In genomic region chr2:218513676-218514075, GRCh38 we compare ENCODE assay signal across 1 cellular context.
TF ChIP-seq lines count a peak whose summit lies in the region.

No MANE protein-coding gene starts in this region.

TF ChIP-seq in IMR-90, 13 proteins besides CTCF, POLR2A, EP300 and RAD21:
- TF ChIP-seq CHD1 (IDR thresholded peaks at IDR 0.05; ENCODE audit: low read depth, low read length), result no peak
- TF ChIP-seq SMC3 (IDR thresholded peaks at IDR 0.05; ENCODE audit: low read depth, low read length), result no peak
- no peak for TF ChIP-seq RFX5 (IDR thresholded peaks at IDR 0.05; ENCODE audit: low read depth, low read length)
- TF ChIP-seq FOS (IDR thresholded peaks at IDR 0.05; ENCODE audit: low read depth, low read length), result no peak
- no peak for TF ChIP-seq NFE2L2 (IDR thresholded peaks at IDR 0.05; ENCODE audit: low read depth, low read length)
- no peak for TF ChIP-seq USF2 (IDR thresholded peaks at IDR 0.05; ENCODE audit: low read depth, low read length)
TF ChIP-seq in IMR-90: peak in this region for 0.
